ENCODE assay signal across 1 cellular context in the genomic region with DNA sequence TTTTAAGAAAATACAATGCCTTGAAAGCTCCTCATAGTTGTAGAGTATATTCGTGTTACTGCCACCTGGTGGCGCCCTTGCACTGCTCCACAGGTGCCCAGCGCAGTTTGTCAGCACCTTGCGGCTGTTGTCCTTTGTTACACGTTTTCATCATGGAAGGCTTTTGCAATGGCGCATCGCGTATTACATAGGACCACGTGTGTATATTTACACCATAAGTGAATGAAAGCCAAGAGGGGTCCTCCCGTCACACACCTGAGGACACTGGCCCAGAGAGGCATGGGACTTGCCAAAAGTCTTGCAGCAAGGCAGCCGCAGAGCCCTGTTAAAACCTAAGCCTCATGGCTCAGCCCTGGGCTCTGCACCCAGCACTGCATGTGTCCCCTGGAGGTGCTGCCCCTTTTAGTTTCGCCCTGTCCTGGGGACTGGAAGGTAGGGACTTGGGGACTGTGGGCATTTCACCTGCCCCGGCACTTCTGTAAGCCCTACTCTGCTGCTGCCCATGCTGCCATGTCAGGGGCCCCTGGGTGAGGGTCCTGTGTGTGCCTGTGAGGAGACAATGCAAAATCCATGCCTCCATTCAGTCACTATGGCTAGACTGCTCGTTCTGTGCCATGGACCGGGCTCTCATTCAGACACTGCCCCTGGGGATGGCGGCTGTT.
TF ChIP-seq lines count a peak whose summit lies in the region.

No MANE protein-coding gene starts in this region.

TF ChIP-seq in K562, 482 proteins besides CTCF, POLR2A, EP300 and RAD21 (continued from another document and continues in another):
- TF ChIP-seq NR2C2 (CRISPR knock-in tag; IDR thresholded peaks at IDR 0.05) (no peak), NR2C2 (tag; IDR thresholded peaks at IDR 0.05) (no peak), NR1H2 (CRISPR knock-in tag; IDR thresholded peaks at IDR 0.05) (no peak), NCOR1 (IDR thresholded peaks at IDR 0.05) (no peak), PTTG1 (tag; IDR thresholded peaks at IDR 0.05; ENCODE audit: low read depth) (no peak), KHSRP (IDR thresholded peaks at IDR 0.05) (no peak), TAF15 (IDR thresholded peaks at IDR 0.05; ENCODE audit: low read depth, low read length) (no peak), MLLT1 (IDR thresholded peaks at IDR 0.05) (no peak), SMAD3 (CRISPR knock-in tag; conservative IDR thresholded peaks at IDR 0.05) (no peak), ZNF134 (CRISPR knock-in tag; conservative IDR thresholded peaks at IDR 0.05) (no peak), E2F5 (CRISPR knock-in tag; IDR thresholded peaks at IDR 0.05) (no peak), GABPB1 (CRISPR knock-in tag; IDR thresholded peaks at IDR 0.05) (no peak), TCF7 (IDR thresholded peaks at IDR 0.05; ENCODE audit: borderline replicate concordance) (no peak), CREM (IDR thresholded peaks at IDR 0.05; ENCODE audit: low read depth) (0 out of 2 replicates have a peak, but pooled peaks have one; percentile 48), THRB (CRISPR knock-in tag; conservative IDR thresholded peaks at IDR 0.05) (no peak), ZC3H4 (CRISPR knock-in tag; IDR thresholded peaks at IDR 0.05; ENCODE audit: borderline replicate concordance) (no peak), NFE2 (IDR thresholded peaks at IDR 0.05; ENCODE audit: low read depth) (no peak), CEBPB (tag; IDR thresholded peaks at IDR 0.05) (0 out of 2 replicates have a peak, but pooled peaks have one; percentile 11), TCF3 (CRISPR knock-in tag; IDR thresholded peaks at IDR 0.05) (no peak), ZNF398 (CRISPR knock-in tag; IDR thresholded peaks at IDR 0.05) (no peak), HDGF (IDR thresholded peaks at IDR 0.05) (no peak), SRSF1 (IDR thresholded peaks at IDR 0.05; ENCODE audit: low read depth, low read length) (no peak), HOXB6 (CRISPR knock-in tag; IDR thresholded peaks at IDR 0.05; ENCODE audit: borderline replicate concordance) (no peak), SOX6 (IDR thresholded peaks at IDR 0.05) (no peak; the same call in 1 of the 2 replicates), MAFG (tag; conservative IDR thresholded peaks at IDR 0.05) (no peak), ZNF551 (CRISPR knock-in tag; IDR thresholded peaks at IDR 0.05) (no peak), SREBF2 (CRISPR knock-in tag; IDR thresholded peaks at IDR 0.05) (no peak), CBFA2T3 (IDR thresholded peaks at IDR 0.05) (no peak), TCFL5 (CRISPR knock-in tag; conservative IDR thresholded peaks at IDR 0.05) (no peak), KAT8 (IDR thresholded peaks at IDR 0.05; ENCODE audit: low read depth) (no peak), ZBTB1 (CRISPR knock-in tag; IDR thresholded peaks at IDR 0.05; ENCODE audit: borderline replicate concordance, low read depth) (no peak), RB1 (IDR thresholded peaks at IDR 0.05; ENCODE audit: low read depth) (peak; percentile 44; the same call in 1 of the 2 replicates), MBD1 (CRISPR knock-in tag; IDR thresholded peaks at IDR 0.05) (no peak), SMC3 (conservative IDR thresholded peaks at IDR 0.05; ENCODE audit: insufficient read depth, low read depth, low read length) (peak; percentile 85), MED1 (CRISPR knock-in tag; IDR thresholded peaks at IDR 0.05; ENCODE audit: borderline replicate concordance) (no peak), PHF20 (IDR thresholded peaks at IDR 0.05; ENCODE audit: partially characterized antibody) (no peak)
- TF ChIP-seq, protein P1, sequence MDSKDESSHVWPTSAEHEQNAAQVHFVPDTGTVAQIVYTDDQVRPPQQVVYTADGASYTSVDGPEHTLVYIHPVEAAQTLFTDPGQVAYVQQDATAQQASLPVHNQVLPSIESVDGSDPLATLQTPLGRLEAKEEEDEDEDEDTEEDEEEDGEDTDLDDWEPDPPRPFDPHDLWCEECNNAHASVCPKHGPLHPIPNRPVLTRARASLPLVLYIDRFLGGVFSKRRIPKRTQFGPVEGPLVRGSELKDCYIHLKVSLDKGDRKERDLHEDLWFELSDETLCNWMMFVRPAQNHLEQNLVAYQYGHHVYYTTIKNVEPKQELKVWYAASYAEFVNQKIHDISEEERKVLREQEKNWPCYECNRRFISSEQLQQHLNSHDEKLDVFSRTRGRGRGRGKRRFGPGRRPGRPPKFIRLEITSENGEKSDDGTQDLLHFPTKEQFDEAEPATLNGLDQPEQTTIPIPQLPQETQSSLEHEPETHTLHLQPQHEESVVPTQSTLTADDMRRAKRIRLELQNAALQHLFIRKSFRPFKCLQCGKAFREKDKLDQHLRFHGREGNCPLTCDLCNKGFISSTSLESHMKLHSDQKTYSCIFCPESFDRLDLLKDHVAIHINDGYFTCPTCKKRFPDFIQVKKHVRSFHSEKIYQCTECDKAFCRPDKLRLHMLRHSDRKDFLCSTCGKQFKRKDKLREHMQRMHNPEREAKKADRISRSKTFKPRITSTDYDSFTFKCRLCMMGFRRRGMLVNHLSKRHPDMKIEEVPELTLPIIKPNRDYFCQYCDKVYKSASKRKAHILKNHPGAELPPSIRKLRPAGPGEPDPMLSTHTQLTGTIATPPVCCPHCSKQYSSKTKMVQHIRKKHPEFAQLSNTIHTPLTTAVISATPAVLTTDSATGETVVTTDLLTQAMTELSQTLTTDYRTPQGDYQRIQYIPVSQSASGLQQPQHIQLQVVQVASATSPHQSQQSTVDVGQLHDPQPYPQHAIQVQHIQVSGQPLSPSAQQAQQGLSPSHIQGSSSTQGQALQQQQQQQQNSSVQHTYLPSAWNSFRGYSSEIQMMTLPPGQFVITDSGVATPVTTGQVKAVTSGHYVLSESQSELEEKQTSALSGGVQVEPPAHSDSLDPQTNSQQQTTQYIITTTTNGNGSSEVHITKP (IDR thresholded peaks at IDR 0.05; ENCODE audit: partially characterized antibody), result no peak
- TF ChIP-seq, protein P2, sequence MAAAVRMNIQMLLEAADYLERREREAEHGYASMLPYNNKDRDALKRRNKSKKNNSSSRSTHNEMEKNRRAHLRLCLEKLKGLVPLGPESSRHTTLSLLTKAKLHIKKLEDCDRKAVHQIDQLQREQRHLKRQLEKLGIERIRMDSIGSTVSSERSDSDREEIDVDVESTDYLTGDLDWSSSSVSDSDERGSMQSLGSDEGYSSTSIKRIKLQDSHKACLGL (CRISPR knock-in tag; IDR thresholded peaks at IDR 0.05; ENCODE audit: borderline replicate concordance, poor library complexity, severe bottlenecking), result no peak
- TF ChIP-seq, protein P3, sequence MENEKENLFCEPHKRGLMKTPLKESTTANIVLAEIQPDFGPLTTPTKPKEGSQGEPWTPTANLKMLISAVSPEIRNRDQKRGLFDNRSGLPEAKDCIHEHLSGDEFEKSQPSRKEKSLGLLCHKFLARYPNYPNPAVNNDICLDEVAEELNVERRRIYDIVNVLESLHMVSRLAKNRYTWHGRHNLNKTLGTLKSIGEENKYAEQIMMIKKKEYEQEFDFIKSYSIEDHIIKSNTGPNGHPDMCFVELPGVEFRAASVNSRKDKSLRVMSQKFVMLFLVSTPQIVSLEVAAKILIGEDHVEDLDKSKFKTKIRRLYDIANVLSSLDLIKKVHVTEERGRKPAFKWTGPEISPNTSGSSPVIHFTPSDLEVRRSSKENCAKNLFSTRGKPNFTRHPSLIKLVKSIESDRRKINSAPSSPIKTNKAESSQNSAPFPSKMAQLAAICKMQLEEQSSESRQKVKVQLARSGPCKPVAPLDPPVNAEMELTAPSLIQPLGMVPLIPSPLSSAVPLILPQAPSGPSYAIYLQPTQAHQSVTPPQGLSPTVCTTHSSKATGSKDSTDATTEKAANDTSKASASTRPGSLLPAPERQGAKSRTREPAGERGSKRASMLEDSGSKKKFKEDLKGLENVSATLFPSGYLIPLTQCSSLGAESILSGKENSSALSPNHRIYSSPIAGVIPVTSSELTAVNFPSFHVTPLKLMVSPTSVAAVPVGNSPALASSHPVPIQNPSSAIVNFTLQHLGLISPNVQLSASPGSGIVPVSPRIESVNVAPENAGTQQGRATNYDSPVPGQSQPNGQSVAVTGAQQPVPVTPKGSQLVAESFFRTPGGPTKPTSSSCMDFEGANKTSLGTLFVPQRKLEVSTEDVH (IDR thresholded peaks at IDR 0.05; ENCODE audit: low read depth, partially characterized antibody), result no peak
- TF ChIP-seq, protein P4, sequence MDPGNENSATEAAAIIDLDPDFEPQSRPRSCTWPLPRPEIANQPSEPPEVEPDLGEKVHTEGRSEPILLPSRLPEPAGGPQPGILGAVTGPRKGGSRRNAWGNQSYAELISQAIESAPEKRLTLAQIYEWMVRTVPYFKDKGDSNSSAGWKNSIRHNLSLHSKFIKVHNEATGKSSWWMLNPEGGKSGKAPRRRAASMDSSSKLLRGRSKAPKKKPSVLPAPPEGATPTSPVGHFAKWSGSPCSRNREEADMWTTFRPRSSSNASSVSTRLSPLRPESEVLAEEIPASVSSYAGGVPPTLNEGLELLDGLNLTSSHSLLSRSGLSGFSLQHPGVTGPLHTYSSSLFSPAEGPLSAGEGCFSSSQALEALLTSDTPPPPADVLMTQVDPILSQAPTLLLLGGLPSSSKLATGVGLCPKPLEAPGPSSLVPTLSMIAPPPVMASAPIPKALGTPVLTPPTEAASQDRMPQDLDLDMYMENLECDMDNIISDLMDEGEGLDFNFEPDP (CRISPR knock-in tag; IDR thresholded peaks at IDR 0.05), result no peak
- TF ChIP-seq, protein P5, sequence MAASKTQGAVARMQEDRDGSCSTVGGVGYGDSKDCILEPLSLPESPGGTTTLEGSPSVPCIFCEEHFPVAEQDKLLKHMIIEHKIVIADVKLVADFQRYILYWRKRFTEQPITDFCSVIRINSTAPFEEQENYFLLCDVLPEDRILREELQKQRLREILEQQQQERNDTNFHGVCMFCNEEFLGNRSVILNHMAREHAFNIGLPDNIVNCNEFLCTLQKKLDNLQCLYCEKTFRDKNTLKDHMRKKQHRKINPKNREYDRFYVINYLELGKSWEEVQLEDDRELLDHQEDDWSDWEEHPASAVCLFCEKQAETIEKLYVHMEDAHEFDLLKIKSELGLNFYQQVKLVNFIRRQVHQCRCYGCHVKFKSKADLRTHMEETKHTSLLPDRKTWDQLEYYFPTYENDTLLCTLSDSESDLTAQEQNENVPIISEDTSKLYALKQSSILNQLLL (CRISPR knock-in tag; IDR thresholded peaks at IDR 0.05; ENCODE audit: borderline replicate concordance), result no peak
